Comparison of ENCODE assay signal across 10 cellular contexts in genomic region chr1:204684551-204685235, GRCh38. TPM values are rescaled to one million over a fixed set of nuclear protein-coding genes. Genes with fewer than 3 reads are reported as not detected.
A peak's percentile ranks its signal among the peaks of the same experiment; 100 is the strongest.
DNase-seq lines count a peak whose midpoint lies in the region; ATAC-seq, FAIRE-seq and TF ChIP-seq lines count a peak whose summit lies in the region.
"Had no signal": no experiment of that assay in that cellular context is flagged by ENCODE, and none has a peak within 500 bp of the region (broad histone marks: within the 10 kb centered on the region; RNA-seq: fewer than 3 reads in every experiment).

No MANE protein-coding gene starts in this region.

- intact Hi-C loops in stomach (cut with DNase I; ENCODE audit: low total_unique reads), result no loop called here

- H2AFZ ChIP-seq in keratinocyte (ENCODE audit: control insufficient read depth, low read length), result no peak overlapping the region

- TF ChIP-seq EP300 in stomach (IDR thresholded peaks at IDR 0.05), result no peak

- no peak for FAIRE-seq in keratinocyte (lab: Jason Lieb, UNC)

- no peaks in the 10 kb centered on the region for H3K36me3 Mint-ChIP-seq in activated naive CD4-positive, alpha-beta T cell treated with anti-CD3 and anti-CD28 coated beads, Interleukin-2, amount 50 U/mL, for 72 hours
- H3K36me3 Mint-ChIP-seq: CD4-positive, CD25-positive, alpha-beta regulatory T cell had no signal

- TF ChIP-seq POLR2A in stomach (IDR thresholded peaks at IDR 0.05), result no peak

- no peaks in the 10 kb centered on the region for H4K20me1 ChIP-seq in keratinocyte (ENCODE audit: control insufficient read depth, extremely low read depth, insufficient read depth, low read length)

- dilution Hi-C loops in keratinocyte (cut with MboI; ENCODE audit: extremely low pct_ligation_motif_present, low sequenced_read_pairs), result no loop called here

- no peaks in the 10 kb centered on the region for H3K9me3 Mint-ChIP-seq in activated naive CD4-positive, alpha-beta T cell treated with anti-CD3 and anti-CD28 coated beads, Interleukin-2, amount 50 U/mL, for 72 hours
- H3K9me3 Mint-ChIP-seq: CD4-positive, CD25-positive, alpha-beta regulatory T cell had no signal

- H3K4me1 ChIP-seq in keratinocyte (ENCODE audit: control insufficient read depth, extremely low read depth, insufficient read depth, low read length) (no peaks in the 10 kb centered on the region), stomach (peaks cover 14 to 26% (median 21%) of the 10 kb centered on the region in 4 donors)

- peak overlapping the region; percentile 38 for H3K4me2 ChIP-seq in keratinocyte (ENCODE audit: control insufficient read depth, extremely low read depth, insufficient read depth, low read depth, low read length)

- no peaks in the 10 kb centered on the region for H3K9me1 ChIP-seq in keratinocyte (ENCODE audit: control insufficient read depth, extremely low read depth, insufficient read depth, low read length)

- peak; percentile 35 for DNase-seq in NCI-H2227 (lab: John Stamatoyannopoulos, UW; ENCODE audit: unreplicated experiment)
- DNase-seq in NCI-H2227 treated with DMSO at 0.1 percent for 48 hours (lab: John Stamatoyannopoulos, UW), result no peak
- DNase-seq in activated naive CD4-positive, alpha-beta T cell treated with anti-CD3 and anti-CD28 coated beads, Interleukin-2, amount 50 U/mL, for 72 hours (ENCODE audit: low spot score in 2 of 2), result peak in 1 of 2 donors; percentile 5
- no peak for DNase-seq in keratinocyte (ENCODE audit: low read depth, low spot score)
- no peak for DNase-seq in stomach
- no peak for DNase-seq in GM20000 (ENCODE audit: low spot score)

- H3K36me3 ChIP-seq in keratinocyte (ENCODE audit: control insufficient read depth in 2 of 2, extremely low read depth in 1 of 2, insufficient read depth in 2 of 2, low read length in 2 of 2) (no peaks in the 10 kb centered on the region), stomach (no peaks in the 10 kb centered on the region)

- H3K79me2 ChIP-seq in keratinocyte (ENCODE audit: control insufficient read depth, insufficient read depth, low read length), result no peaks in the 10 kb centered on the region

- no peaks in the 10 kb centered on the region for H3K9me3 ChIP-seq in keratinocyte (ENCODE audit: control insufficient read depth, low read depth, low read length)
- no peaks in the 10 kb centered on the region for H3K9me3 ChIP-seq in stomach

- ATAC-seq in activated naive CD4-positive, alpha-beta T cell treated with anti-CD3 and anti-CD28 coated beads, Interleukin-2, amount 50 U/mL, for 72 hours, result peak; percentile 24 to 52
- ATAC-seq in GM21390 (IDR thresholded peaks at IDR 0.05; ENCODE audit: unreplicated experiment), result no peak
- ATAC-seq in GM19467 (IDR thresholded peaks at IDR 0.05; ENCODE audit: unreplicated experiment), result no peak

- no peak for TF ChIP-seq CTCF in keratinocyte (optimal IDR thresholded peaks at IDR 0.05 in 1 of 3, IDR thresholded peaks at IDR 0.05 in 1 of 3, conservative IDR thresholded peaks at IDR 0.05 in 1 of 3; ENCODE audit: extremely low read depth in 1 of 3, insufficient read depth in 2 of 3, low read length in 3 of 3)
- no peak for TF ChIP-seq CTCF in stomach (IDR thresholded peaks at IDR 0.05)
- TF ChIP-seq CTCF in GM20000 (IDR thresholded peaks at IDR 0.05; ENCODE audit: extremely low read depth, missing control alignments), result no peak

- H3K9ac ChIP-seq in keratinocyte (ENCODE audit: control insufficient read depth, extremely low read depth, insufficient read depth, low read length), result no peak overlapping the region

- H3K27ac ChIP-seq in keratinocyte (ENCODE audit: control insufficient read depth, insufficient read depth, low read length), result no peak overlapping the region
- peak overlapping the region in 2 of 5 donors; percentile 6 to 64 for H3K27ac ChIP-seq in stomach

- H3K27me3 ChIP-seq in keratinocyte (ENCODE audit: control insufficient read depth, extremely low read depth, insufficient read depth, low read length) (peaks cover 50% of the 10 kb centered on the region), stomach (peaks cover 0 to 54% (median 28%) of the 10 kb centered on the region in 3 donors)

- 2 to 3% (median 3%) methylated on average over 14 to 43 of the region's 43 CpGs for WGBS in stomach, 5 donors

- no peak overlapping the region for H3K27ac Mint-ChIP-seq in activated naive CD4-positive, alpha-beta T cell treated with anti-CD3 and anti-CD28 coated beads, Interleukin-2, amount 50 U/mL, for 72 hours
- H3K27ac Mint-ChIP-seq: CD4-positive, CD25-positive, alpha-beta regulatory T cell had no signal

- H3K4me3 ChIP-seq in keratinocyte (ENCODE audit: control insufficient read depth in 2 of 3, extremely low read depth in 1 of 3, insufficient read depth in 2 of 3, low read depth in 1 of 3, low read length in 3 of 3), result no peak overlapping the region
- H3K4me3 ChIP-seq in stomach, result peak overlapping the region; percentile 49 to 54 (median 52)

RNA-seq across cellular contexts. Expression of gene LRRN2, which starts 0.8 kb away (rescaled TPM):
- not detected for total RNA-seq in activated naive CD4-positive, alpha-beta T cell treated with anti-CD3 and anti-CD28 coated beads, Interleukin-2, amount 50 U/mL, for 72 hours
- not detected in 3 replicates for polyA plus RNA-seq in keratinocyte
- not detected for polyA plus RNA-seq in keratinocyte (2011; ENCODE audit: low read depth)
- not detected in 2 replicates for polyA plus RNA-seq in keratinocyte (2011; cell fraction: cytosol; rRNA removed)
- polyA plus RNA-seq in keratinocyte (2011; cell fraction: nucleus; rRNA removed), result not detected in 2 replicates
- 0.07 and 0.32 TPM in 2 replicates for polyA plus RNA-seq in keratinocyte (2012; ENCODE audit: low replicate concordance)
- polyA minus RNA-seq in keratinocyte, result not detected in 3 replicates
- polyA minus RNA-seq in keratinocyte (2011; cell fraction: cytosol; rRNA and poly(A)+ RNA removed), result not detected
- polyA minus RNA-seq in keratinocyte (2011; cell fraction: nucleus; rRNA and poly(A)+ RNA removed), result not detected in 2 replicates
- total RNA-seq in stomach, result 1 to 10 TPM in 3 of 5 donors, under 1 TPM in 2; 0.43 to 4.1 (median 1.3) TPM
- under 1 TPM in 1 of 3 donors, not detected in 2; 0.80 TPM for polyA plus RNA-seq in stomach
- total RNA-seq: CD4-positive, CD25-positive, alpha-beta regulatory T cell; fibroblast of lung had no signal
- polyA plus RNA-seq: fibroblast of lung had no signal

Comparison
In these comparisons a context has a peak if more than half of its experiments do, and no peak if none do; other contexts are left out.
1. ATAC-seq: peak in activated naive CD4-positive, alpha-beta T cell treated with anti-CD3 and anti-CD28 coated beads, Interleukin-2, amount 50 U/mL, for 72 hours (2 of 2); none in GM21390 (single experiment) and GM19467 (single experiment).
2. H3K4me3 ChIP-seq: peak in stomach (4 of 4); none in keratinocyte (0 of 3).